In genomic region chr16:69917739-69918138, GRCh38 we compare ENCODE assay signal across 8 cellular contexts.
DNase-seq lines count a peak whose midpoint lies in the region; ATAC-seq lines count a peak whose summit lies in the region.

No MANE protein-coding gene starts in this region.

- DNase-seq in HAP-1 (ENCODE audit: low spot score in 2 of 2), result peak; percentile 54 to 58
- DNase-seq in brain pericyte (ENCODE audit: low read depth, low spot score), result peak; percentile 75
- DNase-seq in retina, result no peak
- no peak for DNase-seq in stimulated activated naive CD4-positive, alpha-beta T cell treated with Interleukin-2 at 50 U/mL for 16 hours (lab: John Stamatoyannopoulos, UW)

- ATAC-seq in GM18909 (IDR thresholded peaks at IDR 0.05; ENCODE audit: poor library complexity, unreplicated experiment) (no peak), GM18511 (IDR thresholded peaks at IDR 0.05; ENCODE audit: unreplicated experiment) (no peak)

- H3K36me3 ChIP-seq in HAP-1 (replicated peaks), result no peaks in the 10 kb centered on the region
- no peaks in the 10 kb centered on the region for H3K36me3 ChIP-seq in iPS-18a (ENCODE audit: control insufficient read depth, low read depth, low read length)
- peaks cover 0 to 9% (median 2%) of the 10 kb centered on the region in 5 donors for H3K36me3 ChIP-seq in subcutaneous abdominal adipose tissue (ENCODE audit: control insufficient read depth in 5 of 5, insufficient read depth in 5 of 5, low read length in 5 of 5)

- no peaks in the 10 kb centered on the region for H3K27me3 ChIP-seq in HAP-1 (ENCODE audit: low read depth)
- H3K27me3 ChIP-seq in iPS-18a (ENCODE audit: control insufficient read depth, insufficient read depth, low read length), result no peaks in the 10 kb centered on the region
- no peaks in the 10 kb centered on the region for H3K27me3 ChIP-seq in subcutaneous abdominal adipose tissue (ENCODE audit: control insufficient read depth in 5 of 5, insufficient read depth in 4 of 5, low read length in 5 of 5)

- H3K9ac ChIP-seq in iPS-18a (ENCODE audit: low read length) (peak overlapping the region; percentile 4), subcutaneous abdominal adipose tissue (ENCODE audit: low read length in 5 of 5) (peak overlapping the region in 2 of 5 donors; percentile 27 to 54)

- H3K27ac ChIP-seq in iPS-18a (ENCODE audit: low read length), result peak overlapping the region; percentile 27
- peak overlapping the region; percentile 95 for H3K27ac ChIP-seq in subcutaneous abdominal adipose tissue (ENCODE audit: low read depth, low read length)

- H3K4me1 ChIP-seq in HAP-1 (peaks cover 14% of the 10 kb centered on the region), iPS-18a (ENCODE audit: control insufficient read depth, low read depth, low read length) (peaks cover 7% of the 10 kb centered on the region), subcutaneous abdominal adipose tissue (ENCODE audit: control insufficient read depth in 5 of 5, insufficient read depth in 5 of 5, low read length in 5 of 5) (peaks cover 4 to 24% (median 14%) of the 10 kb centered on the region in 5 donors)

- H3K9me3 ChIP-seq in HAP-1 (no peaks in the 10 kb centered on the region), iPS-18a (ENCODE audit: control insufficient read depth, low read depth, low read length) (no peaks in the 10 kb centered on the region), subcutaneous abdominal adipose tissue (ENCODE audit: control insufficient read depth in 5 of 5, low read length in 5 of 5) (no peaks in the 10 kb centered on the region)

- in situ Hi-C loops in HAP-1 (cut with MboI; ENCODE audit: low sequenced_read_pairs), result no loop called here

- no peak overlapping the region for H3K4me3 ChIP-seq in HAP-1
- no peak overlapping the region for H3K4me3 ChIP-seq in iPS-18a (ENCODE audit: low read length)
- peak overlapping the region; percentile 3 to 44 (median 19) for H3K4me3 ChIP-seq in subcutaneous abdominal adipose tissue (ENCODE audit: low read depth in 1 of 5, low read length in 5 of 5)

Comparison
In these comparisons a context has a peak if more than half of its experiments do, and no peak if none do; other contexts are left out.
1. DNase-seq: peak in HAP-1 (2 of 2) and brain pericyte (single experiment); none in retina (single experiment) and stimulated activated naive CD4-positive, alpha-beta T cell treated with Interleukin-2 at 50 U/mL for 16 hours (single experiment).
2. H3K4me3 ChIP-seq: peak in subcutaneous abdominal adipose tissue (5 of 5); none in HAP-1 (single experiment) and iPS-18a (single experiment).